ENCODE assay signal across 8 cellular contexts in the genomic region with DNA sequence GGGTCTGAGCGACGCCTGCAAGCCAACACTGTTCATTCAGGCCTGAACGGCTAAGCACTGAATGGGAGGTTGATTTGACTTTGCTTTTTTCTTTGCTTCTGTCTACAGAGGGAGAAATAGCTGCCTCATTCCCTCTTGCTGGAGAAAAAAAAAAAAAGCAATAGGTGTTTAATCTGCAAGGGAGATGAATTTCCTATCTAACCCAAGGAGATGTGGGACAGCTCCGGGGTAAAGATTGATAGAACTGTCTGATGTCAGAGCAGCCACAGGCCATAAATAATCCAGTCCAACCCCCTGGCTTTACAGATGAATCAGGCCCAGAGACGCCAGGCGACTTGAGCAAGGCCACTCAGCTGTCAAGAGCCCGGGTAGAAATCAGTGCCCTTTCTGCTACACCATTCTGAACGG.
DNase-seq lines count a peak whose midpoint lies in the region; ATAC-seq and TF ChIP-seq lines count a peak whose summit lies in the region.

No MANE protein-coding gene starts in this region.

- intact Hi-C loops in spleen (cut with DNase I; ENCODE audit: low total_unique reads) = loop anchor here (10.0 kb wide), 1 partner anchor 446 kb away; the partner anchor contains the start of gene ZEB1

- H3K9ac ChIP-seq in HUES6 (ENCODE audit: low read length) (peak overlapping the region; percentile 39), iPS-15b (ENCODE audit: low read depth, low read length) (no peak overlapping the region)

- CTCF ChIA-PET in WTC11 (lab: Charles Lee) = no interaction called here

- H3K9me3 ChIP-seq in HUES6 (ENCODE audit: control insufficient read depth, insufficient read depth, low read depth, low read length) (peaks cover 7% of the 10 kb centered on the region; the same call in 1 of the 2 replicates), iPS-15b (ENCODE audit: control insufficient read depth, insufficient read depth, low read length) (no peaks in the 10 kb centered on the region), spleen (no peaks in the 10 kb centered on the region)

- H3K4me3 ChIP-seq in HUES6 (ENCODE audit: low read depth, low read length) = peak overlapping the region; percentile 58
- H3K4me3 ChIP-seq in iPS-15b (ENCODE audit: low read depth, low read length) = peak overlapping the region; percentile 52
- H3K4me3 ChIP-seq in spleen = peak overlapping the region in 6 of 8 donors; percentile 62 to 95 (median 78)

- H3K36me3 Mint-ChIP-seq in WTC11 = peaks cover 30% of the 10 kb centered on the region

- H3K9me3 Mint-ChIP-seq in WTC11 = peaks cover 26% of the 10 kb centered on the region

- H3K4me1 ChIP-seq in HUES6 (ENCODE audit: control insufficient read depth, insufficient read depth, low read length) = peaks cover 51% of the 10 kb centered on the region
- peaks cover 25% of the 10 kb centered on the region for H3K4me1 ChIP-seq in iPS-15b (ENCODE audit: control insufficient read depth, insufficient read depth, low read length)
- H3K4me1 ChIP-seq in spleen = peaks cover 4 to 21% (median 15%) of the 10 kb centered on the region in 6 donors

- H3K4me3 Mint-ChIP-seq in WTC11 = peak overlapping the region; percentile 64

- H3K27ac ChIP-seq in HUES6 (ENCODE audit: low read depth, low read length) (no peak overlapping the region), spleen (peak overlapping the region; percentile 76 to 94 (median 92))

- ATAC-seq in WTC11 = peak; percentile 4
- no peak for ATAC-seq in HG03521 (IDR thresholded peaks at IDR 0.05; ENCODE audit: unreplicated experiment)

- peaks cover 7% of the 10 kb centered on the region for H3K27me3 Mint-ChIP-seq in WTC11 (ENCODE audit: low read depth)

- H3K27me3 ChIP-seq in HUES6 (ENCODE audit: control insufficient read depth, insufficient read depth, low read length) (no peaks in the 10 kb centered on the region), iPS-15b (ENCODE audit: control insufficient read depth, insufficient read depth, low read length) (peaks cover 2% of the 10 kb centered on the region), spleen (replicated peaks in 1 of 7) (no peaks in the 10 kb centered on the region)

- no peak for TF ChIP-seq POLR2A in spleen (IDR thresholded peaks at IDR 0.05)

- peak overlapping the region; percentile 69; the same call in 1 of the 2 replicates for H3K27ac Mint-ChIP-seq in WTC11

- POLR2A ChIA-PET in WTC11 (lab: Charles Lee) = no interaction called here

- H3K4me1 Mint-ChIP-seq in WTC11 = peaks cover 50% of the 10 kb centered on the region

- TF ChIP-seq CTCF in WTC11 (IDR thresholded peaks at IDR 0.05) = no peak
- TF ChIP-seq CTCF in spleen (IDR thresholded peaks at IDR 0.05 in 8 of 11, conservative IDR thresholded peaks at IDR 0.05 in 3 of 11) = no peak

- H3K36me3 ChIP-seq in HUES6 (ENCODE audit: control insufficient read depth, insufficient read depth, low read length) = no peaks in the 10 kb centered on the region
- no peaks in the 10 kb centered on the region for H3K36me3 ChIP-seq in iPS-15b (ENCODE audit: control insufficient read depth, insufficient read depth, low read length)
- no peaks in the 10 kb centered on the region for H3K36me3 ChIP-seq in spleen

- WGBS in spleen, 5 donors = 42 to 46% (median 43%) methylated on average over 8 of the region's 8 CpGs

- DNase-seq in WTC11 (ENCODE audit: low spot score) (no peak), spleen (no peak), SHP77 treated with DMSO at 0.1 percent for 48 hours (lab: John Stamatoyannopoulos, UW) (no peak), amniotic stem cell (lab: John Stamatoyannopoulos, UW) (no peak)
- no peak for DNase-seq in stimulated activated CD4-positive, alpha-beta T cell treated with anti-CD3 and anti-CD28 coated beads, Interleukin-2, amount 100 ng/mL, for 24 hours

TF ChIP-seq in WTC11, 78 proteins besides CTCF, POLR2A, EP300 and RAD21 (continues in another document):
- TF ChIP-seq NR2C2 (CRISPR knock-in tag; IDR thresholded peaks at IDR 0.05) = no peak
- TF ChIP-seq, protein P1, sequence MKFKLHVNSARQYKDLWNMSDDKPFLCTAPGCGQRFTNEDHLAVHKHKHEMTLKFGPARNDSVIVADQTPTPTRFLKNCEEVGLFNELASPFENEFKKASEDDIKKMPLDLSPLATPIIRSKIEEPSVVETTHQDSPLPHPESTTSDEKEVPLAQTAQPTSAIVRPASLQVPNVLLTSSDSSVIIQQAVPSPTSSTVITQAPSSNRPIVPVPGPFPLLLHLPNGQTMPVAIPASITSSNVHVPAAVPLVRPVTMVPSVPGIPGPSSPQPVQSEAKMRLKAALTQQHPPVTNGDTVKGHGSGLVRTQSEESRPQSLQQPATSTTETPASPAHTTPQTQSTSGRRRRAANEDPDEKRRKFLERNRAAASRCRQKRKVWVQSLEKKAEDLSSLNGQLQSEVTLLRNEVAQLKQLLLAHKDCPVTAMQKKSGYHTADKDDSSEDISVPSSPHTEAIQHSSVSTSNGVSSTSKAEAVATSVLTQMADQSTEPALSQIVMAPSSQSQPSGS (CRISPR knock-in tag; IDR thresholded peaks at IDR 0.05; ENCODE audit: borderline replicate concordance, low read depth) = no peak
- TF ChIP-seq FOXK1 (CRISPR knock-in tag; IDR thresholded peaks at IDR 0.05) = no peak
- no peak for TF ChIP-seq PRRX2 (CRISPR knock-in tag; IDR thresholded peaks at IDR 0.05)
- TF ChIP-seq PRDM15 (CRISPR knock-in tag; IDR thresholded peaks at IDR 0.05) = no peak; the same call in 1 of the 2 replicates
- no peak for TF ChIP-seq AR (CRISPR knock-in tag; IDR thresholded peaks at IDR 0.05)
- no peak for TF ChIP-seq ETV6 (CRISPR knock-in tag; IDR thresholded peaks at IDR 0.05)
- TF ChIP-seq ZNF121 (CRISPR knock-in tag; IDR thresholded peaks at IDR 0.05) = no peak
- TF ChIP-seq ZSCAN18 (CRISPR knock-in tag; IDR thresholded peaks at IDR 0.05) = no peak
- no peak for TF ChIP-seq RORB (CRISPR knock-in tag; IDR thresholded peaks at IDR 0.05)
- TF ChIP-seq NFATC4 (CRISPR knock-in tag; IDR thresholded peaks at IDR 0.05) = no peak
- no peak for TF ChIP-seq NR1H2 (CRISPR knock-in tag; IDR thresholded peaks at IDR 0.05)
